Comparison of ENCODE assay signal across 32 cellular contexts in genomic region chr1:200275816-200276453, GRCh38.
"Had no signal": no experiment of that assay in that cellular context is flagged by ENCODE, and none has a peak within 500 bp of the region (broad histone marks: within the 10 kb centered on the region; RNA-seq: fewer than 3 reads in every experiment).

No MANE protein-coding gene starts in this region.

- H3K4me3 Mint-ChIP-seq: immature natural killer cell; memory B cell; mesothelial cell of epicardium; naive B cell; natural killer cell treated with Interleukin-12 subunit alpha and Interleukin-12 subunit beta and Interleukin-15 and Interleukin-18, amount 100 ng/mL, for 72 hours; neural crest cell; stimulated activated naive B cell treated with anti-CD40 and anti-IgM and Interleukin-4, amounts not matched to agents 10 μg/mL and 1 μg/mL and 100 μg/mL, for 72 hours; stimulated activated naive CD8-positive, alpha-beta T cell treated with anti-CD3 and anti-CD28 coated beads, Interleukin-15, Interleukin-2, amounts not matched to agents 100 ng/mL and 50 ng/mL, for 24 hours had no signal

- H3K4me1 Mint-ChIP-seq: immature natural killer cell, neural crest cell had no signal

- H3K27ac Mint-ChIP-seq: immature natural killer cell; memory B cell; mesothelial cell of epicardium; natural killer cell treated with Interleukin-12 subunit alpha and Interleukin-12 subunit beta and Interleukin-15 and Interleukin-18, amount 100 ng/mL, for 72 hours; stimulated activated naive B cell treated with anti-CD40 and anti-IgM and Interleukin-4, amounts not matched to agents 10 μg/mL and 1 μg/mL and 100 μg/mL, for 72 hours; stimulated activated naive CD8-positive, alpha-beta T cell treated with anti-CD3 and anti-CD28 coated beads, Interleukin-15, Interleukin-2, amounts not matched to agents 100 ng/mL and 50 ng/mL, for 24 hours had no signal

- H3K27ac ChIP-seq: coronary artery, esophagus muscularis mucosa, foreskin keratinocyte, gastroesophageal sphincter, heart right ventricle, psoas muscle, skin epidermis, suprapubic skin, transverse colon, upper lobe of right lung, uterus had no signal

- H3K4me3 ChIP-seq: coronary artery, esophagus muscularis mucosa, gastroesophageal sphincter, heart right ventricle, lung, mucosa of descending colon, psoas muscle, skin epidermis, suprapubic skin, transverse colon, upper lobe of right lung, uterus had no signal

- H3K27me3 ChIP-seq: esophagus muscularis mucosa, gastroesophageal sphincter, suprapubic skin, transverse colon, upper lobe of right lung, uterus had no signal

- H3K9me3 Mint-ChIP-seq: immature natural killer cell; memory B cell; natural killer cell treated with Interleukin-12 subunit alpha and Interleukin-12 subunit beta and Interleukin-15 and Interleukin-18, amount 100 ng/mL, for 72 hours; stimulated activated naive CD8-positive, alpha-beta T cell treated with anti-CD3 and anti-CD28 coated beads, Interleukin-15, Interleukin-2, amounts not matched to agents 100 ng/mL and 50 ng/mL, for 24 hours had no signal

- DNase-seq: effector memory CD4-positive, alpha-beta T cell; foreskin keratinocyte; glutamatergic neuron; heart right ventricle; hypothalamus; immature natural killer cell; islet precursor cell; kidney glomerular epithelial cell; left colon; left ventricle myocardium superior; naive B cell; posterior cingulate gyrus; psoas muscle; right cardiac atrium; stimulated activated CD4-positive, alpha-beta T cell treated with anti-CD3 and anti-CD28 coated beads, Interleukin-15, amount 100 ng/mL, for 24 hours; stimulated activated CD4-positive, alpha-beta T cell treated with anti-CD3 and anti-CD28 coated beads, Interleukin-2, amount 100 ng/mL, for 48 hours; stimulated activated naive B cell treated with anti-CD40 and anti-IgM and Interleukin-4, amounts not matched to agents 10 μg/mL and 1 μg/mL and 100 μg/mL, for 72 hours; transverse colon; upper lobe of right lung; uterus had no signal

- H3K4me1 ChIP-seq: foreskin keratinocyte, gastroesophageal sphincter, psoas muscle, suprapubic skin, upper lobe of right lung, uterus had no signal

- H3K36me3 ChIP-seq: esophagus muscularis mucosa, gastroesophageal sphincter, heart right ventricle, suprapubic skin, transverse colon, upper lobe of right lung, uterus had no signal

- H3K9me3 ChIP-seq: esophagus muscularis mucosa, gastroesophageal sphincter, mucosa of descending colon, psoas muscle, suprapubic skin, transverse colon, upper lobe of right lung, uterus had no signal

- H3K36me3 Mint-ChIP-seq: immature natural killer cell; memory B cell; mesothelial cell of epicardium; naive B cell; natural killer cell treated with Interleukin-12 subunit alpha and Interleukin-12 subunit beta and Interleukin-15 and Interleukin-18, amount 100 ng/mL, for 72 hours; stimulated activated naive B cell treated with anti-CD40 and anti-IgM and Interleukin-4, amounts not matched to agents 10 μg/mL and 1 μg/mL and 100 μg/mL, for 72 hours had no signal

- ATAC-seq: foreskin keratinocyte; gastroesophageal sphincter; natural killer cell treated with Interleukin-12 subunit alpha and Interleukin-12 subunit beta and Interleukin-15 and Interleukin-18, amount 100 ng/mL, for 72 hours; right cardiac atrium; stimulated activated naive B cell treated with anti-CD40 and anti-IgM and Interleukin-4, amounts not matched to agents 10 μg/mL and 1 μg/mL and 100 μg/mL, for 72 hours; upper lobe of right lung had no signal
